17 cellular contexts compared by ENCODE assay signal in the genomic region with DNA sequence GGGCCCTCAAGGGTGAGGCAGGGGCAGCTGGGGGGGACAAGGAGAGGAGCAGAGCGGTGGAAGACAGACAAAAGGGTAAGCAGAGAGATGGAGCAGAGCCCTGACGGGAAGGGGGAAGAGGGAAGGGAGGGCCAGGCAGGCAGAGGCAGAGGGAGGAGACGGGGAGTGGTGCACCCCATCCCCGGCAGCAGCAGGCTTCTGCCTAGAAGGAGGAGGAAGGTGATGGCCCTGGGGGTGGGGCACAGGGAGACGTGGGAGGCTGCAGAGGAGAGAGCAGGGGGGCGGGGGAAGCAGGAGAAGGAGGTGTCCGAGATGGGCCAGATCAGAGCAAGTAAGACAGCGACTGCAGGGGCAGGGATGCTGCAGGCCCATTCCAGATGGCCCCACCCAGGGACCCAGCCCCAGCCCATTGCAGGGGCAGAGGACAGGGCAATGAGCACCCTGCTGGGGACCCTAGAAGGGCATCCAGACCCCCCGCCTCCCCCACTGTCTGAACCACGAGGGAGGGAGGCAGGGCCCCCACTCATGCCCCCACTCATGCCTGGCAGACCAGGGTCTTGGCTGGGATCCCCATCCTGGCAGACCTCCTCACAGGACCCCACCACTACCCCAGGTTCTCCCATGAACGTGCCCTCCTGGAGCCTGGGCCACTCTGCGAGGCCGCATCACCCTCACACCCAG. TPM values are rescaled to one million over a fixed set of nuclear protein-coding genes. Genes with fewer than 3 reads are reported as not detected.
DNase-seq lines count a peak whose midpoint lies in the region; ATAC-seq, FAIRE-seq and TF ChIP-seq lines count a peak whose summit lies in the region.
"Had no signal": no experiment of that assay in that cellular context is flagged by ENCODE, and none has a peak within 500 bp of the region (broad histone marks: within the 10 kb centered on the region; RNA-seq: fewer than 3 reads in every experiment).

No MANE protein-coding gene starts in this region.

- H4K5ac ChIP-seq in H1 (ENCODE audit: insufficient read length, low read depth, low read length) = no peak overlapping the region

- H3K9me2 ChIP-seq in GM23338 (ENCODE audit: insufficient read depth) (no peaks in the 10 kb centered on the region), neural cell (ENCODE audit: insufficient read depth, low read length) (no peaks in the 10 kb centered on the region)

- H3K4me3 Mint-ChIP-seq in GM23338 = no peak overlapping the region

- FAIRE-seq in H1 (lab: Jason Lieb, UNC) = no peak
- FAIRE-seq: RCC 7860 had no signal

- ATAC-seq in GM23338 = peak; percentile 2
- ATAC-seq in Panc1 = no peak
- no peak for ATAC-seq in Right ventricle myocardium inferior
- no peak for ATAC-seq in GM21360 (IDR thresholded peaks at IDR 0.05; ENCODE audit: unreplicated experiment)
- no peak for ATAC-seq in GM19035 (IDR thresholded peaks at IDR 0.05; ENCODE audit: unreplicated experiment)

- no peak overlapping the region for H3K27ac ChIP-seq in GM23338 (ENCODE audit: low read depth)
- H3K27ac ChIP-seq in Panc1 (ENCODE audit: low read length) = peak overlapping the region; percentile 89
- H3K27ac ChIP-seq in H1 (ENCODE audit: low read depth, low read length) = no peak overlapping the region
- H3K27ac ChIP-seq in neural cell (ENCODE audit: low read length) = peak overlapping the region; percentile 95
- H3K27ac ChIP-seq: SJSA1 had no signal

- no peak overlapping the region for H4K91ac ChIP-seq in H1 (replicated peaks; ENCODE audit: insufficient read length, low read length)

- TF ChIP-seq RAD21 in H1 (IDR thresholded peaks at IDR 0.05 in 1 of 2, conservative IDR thresholded peaks at IDR 0.05 in 1 of 2; ENCODE audit: low read depth in 2 of 2, low read length in 2 of 2) (no peak), neural cell (conservative IDR thresholded peaks at IDR 0.05) (no peak)

- H2BK15ac ChIP-seq in H1 (ENCODE audit: low read length) = no peak overlapping the region

- H2BK12ac ChIP-seq in H1 (ENCODE audit: low read depth, low read length) = 0 out of 2 replicates have a peak overlapping the region, but pooled peaks have one; percentile 39

- TF ChIP-seq CTCF in GM23338 (conservative IDR thresholded peaks at IDR 0.05; ENCODE audit: low read depth in 2 of 2) (no peak), Panc1 (IDR thresholded peaks at IDR 0.05) (no peak), H1 (IDR thresholded peaks at IDR 0.05; ENCODE audit: control extremely low read depth in 1 of 3, insufficient read depth in 1 of 3, low read depth in 1 of 3, low read length in 3 of 3) (no peak), neural cell (IDR thresholded peaks at IDR 0.05; ENCODE audit: poor library complexity, severe bottlenecking) (no peak)

- H3K4ac ChIP-seq in H1 (replicated peaks; ENCODE audit: insufficient read length, low read depth, low read length) = no peak overlapping the region

- TF ChIP-seq POLR2A in H1 (IDR thresholded peaks at IDR 0.05; ENCODE audit: control extremely low read depth in 1 of 2, low read depth in 2 of 2, low read length in 2 of 2) = no peak

- POLR2A ChIA-PET in Panc1 (lab: Charles Lee) (interaction anchor here (0.7 kb wide), 1 partner anchor 14 kb away, joined by 4 read pairs; no protein-coding TSS in a partner anchor), H1 (lab: Charles Lee; ENCODE audit: partially characterized antibody) (interaction anchor here (1.0 to 1.2 kb wide), 5 partner anchors 9 to 79 kb away, joined by 3 read pairs; no protein-coding TSS in a partner anchor)

- H3K9me3 ChIP-seq in Panc1 (ENCODE audit: control insufficient read depth, insufficient read depth, low read depth, low read length) (no peaks in the 10 kb centered on the region), H1 (ENCODE audit: insufficient read depth in 2 of 2, low read depth in 1 of 2, low read length in 1 of 2) (no peaks in the 10 kb centered on the region), neural cell (ENCODE audit: low read length) (no peaks in the 10 kb centered on the region)
- H3K9me3 ChIP-seq: SJSA1 had no signal

- CTCF ChIA-PET in Panc1 (lab: Charles Lee) = no interaction called here
- CTCF ChIA-PET in H1 (lab: Charles Lee; ENCODE audit: partially characterized antibody) = interaction anchor here (0.6 to 2.0 kb wide), 11 partner anchors 22 to 109 kb away, joined by 3 to 7 read pairs (median 4); a partner anchor contains a TSS

- no peaks in the 10 kb centered on the region for H3F3A ChIP-seq in GM23338 (replicated peaks; ENCODE audit: low read depth)
- H3F3A ChIP-seq in neural cell (ENCODE audit: insufficient read depth, low read length, poor library complexity, severe bottlenecking) = no peaks in the 10 kb centered on the region

- H3K9me3 Mint-ChIP-seq in GM23338 = no peaks in the 10 kb centered on the region

- intact Hi-C loops in Panc1 (cut with micrococcal nuclease; ENCODE audit: unreplicated experiment) = loop anchor here (10.0 kb wide), 2 partner anchors 79 to 119 kb away; a partner anchor contains a TSS
- intact Hi-C loops in Right ventricle myocardium inferior (cut with DNase I) = no loop called here

- peaks cover 40% of the 10 kb centered on the region for H3K4me1 Mint-ChIP-seq in GM23338

- H3K4me2 ChIP-seq in GM23338 (peak overlapping the region; percentile 60; the same call in 1 of the 2 replicates), H1 (ENCODE audit: insufficient read depth in 1 of 2, low read depth in 2 of 2, low read length in 2 of 2) (peak overlapping the region in 1 of 2 experiments; percentile 20; a peak in 1 of 4 replicates), neural cell (ENCODE audit: low read length) (peak overlapping the region; percentile 62)

- no peak overlapping the region for H3K18ac ChIP-seq in H1 (ENCODE audit: extremely low read depth, low read length)

- no peak overlapping the region for H3K56ac ChIP-seq in H1 (replicated peaks; ENCODE audit: insufficient read length, low read depth, low read length)

- BruUV-seq in Panc1 (replicated peaks; lab: Mats Ljungman, UMichigan) = no TSS peak

- 64% methylated on average over 4 of the region's 13 CpGs; no CpG with 5 or more reads in 1 of the 2 experiments for WGBS in H1 (ENCODE audit: extremely low coverage in 1 of 2, insufficient coverage in 1 of 2, insufficient read length in 1 of 2, insufficient replicate concordance in 2 of 2, low coverage in 1 of 2, low lambda C conversion rate in 2 of 2, missing lambda C conversion rate in 1 of 2), 2 experiments

- peaks cover 20% of the 10 kb centered on the region; the same call in 1 of the 2 replicates for H3K4me1 ChIP-seq in GM23338 (ENCODE audit: insufficient read depth)
- peaks cover 84% of the 10 kb centered on the region for H3K4me1 ChIP-seq in Panc1 (ENCODE audit: control insufficient read depth, insufficient read depth, low read length)
- H3K4me1 ChIP-seq in H1 (replicated peaks in 1 of 4; ENCODE audit: control insufficient read depth in 3 of 4, insufficient read depth in 4 of 4, low read length in 3 of 4) = peaks cover 4 to 48% (median 29%) of the 10 kb centered on the region in 4 experiments
- H3K4me1 ChIP-seq: SJSA1 had no signal

- H4K20me1 ChIP-seq in GM23338 (replicated peaks; ENCODE audit: insufficient read depth) (no peaks in the 10 kb centered on the region), H1 (replicated peaks in 1 of 2; ENCODE audit: control insufficient read depth in 1 of 2, insufficient read depth in 2 of 2, low read length in 2 of 2) (peaks cover 0 to 2% of the 10 kb centered on the region in 2 experiments), neural cell (ENCODE audit: insufficient read depth) (no peaks in the 10 kb centered on the region)

- no peak overlapping the region for H2BK5ac ChIP-seq in H1 (ENCODE audit: low read depth, low read length)

- H3K27me3 ChIP-seq in GM23338 (ENCODE audit: insufficient read depth) = no peaks in the 10 kb centered on the region; the same call in 1 of the 2 replicates
- no peaks in the 10 kb centered on the region for H3K27me3 ChIP-seq in Panc1 (ENCODE audit: control insufficient read depth, insufficient read depth, low read length)
- H3K27me3 ChIP-seq in H1 (replicated peaks in 1 of 4; ENCODE audit: control insufficient read depth in 3 of 4, extremely low read depth in 1 of 4, insufficient read depth in 3 of 4, low read length in 3 of 4) = peaks cover 0 to 17% (median under 1%) of the 10 kb centered on the region in 4 experiments; a peak in 3 of 7 replicates
- no peaks in the 10 kb centered on the region for H3K27me3 ChIP-seq in neural cell (ENCODE audit: insufficient read depth, low read depth, low read length)

- H2BK20ac ChIP-seq in H1 (ENCODE audit: low read length) = no peak overlapping the region

- no peak overlapping the region for H2BK120ac ChIP-seq in H1 (replicated peaks; ENCODE audit: low read depth, low read length)

- in situ Hi-C loops in Panc1 (cut with HindIII; ENCODE audit: low pct_unique_long_range_greater_than_20kb, low sequenced_read_pairs) = no loop called here

- DNase-seq in GM23338 (ENCODE audit: low spot score) (peak; percentile 38), Panc1 (ENCODE audit: low read depth, low spot score) (no peak), H1 (ENCODE audit: low read depth in 1 of 2, low spot score in 2 of 2) (no peak), Right ventricle myocardium inferior (ENCODE audit: missing footprints) (no peak), SKM-1 (lab: John Stamatoyannopoulos, UW; ENCODE audit: unreplicated experiment) (no peak)
- DNase-seq: ACHN; CD8-positive, alpha-beta memory T cell; H9; NCI-H1436; NCI-H2081 treated with DMSO at 0.1 percent for 48 hours; NCI-H446; NCI-H748 treated with DMSO at 0.1 percent for 48 hours had no signal

- H3K23ac ChIP-seq in H1 (ENCODE audit: insufficient read length) = no peak overlapping the region

- H3K9ac ChIP-seq in H1 (replicated peaks in 1 of 4; ENCODE audit: extremely low read depth in 1 of 4, low read depth in 3 of 4, low read length in 3 of 4) = no peak overlapping the region
- H3K9ac ChIP-seq in neural cell (ENCODE audit: low read length) = peak overlapping the region; percentile 90

- H3K27me3 Mint-ChIP-seq in GM23338 (ENCODE audit: insufficient read depth, low read depth, poor library complexity) = peaks cover 13% of the 10 kb centered on the region

- H3K4me3 ChIP-seq in GM23338 (no peak overlapping the region), Panc1 (ENCODE audit: low read depth in 2 of 2, low read length in 2 of 2) (peak overlapping the region; percentile 62 to 74), H1 (ENCODE audit: extremely low read depth in 1 of 4, insufficient read depth in 2 of 4, low read depth in 3 of 4, low read length in 4 of 4) (no peak overlapping the region), neural cell (ENCODE audit: low read length) (peak overlapping the region; percentile 86)
- H3K4me3 ChIP-seq: SJSA1 had no signal

- H3K36me3 ChIP-seq in GM23338 (ENCODE audit: insufficient read depth) (no peaks in the 10 kb centered on the region), Panc1 (ENCODE audit: control insufficient read depth, insufficient read depth, low read length) (no peaks in the 10 kb centered on the region), H1 (ENCODE audit: control insufficient read depth in 2 of 4, insufficient read depth in 4 of 4, low read length in 3 of 4) (no peaks in the 10 kb centered on the region), neural cell (ENCODE audit: insufficient read depth, low read length) (no peaks in the 10 kb centered on the region)
- H3K36me3 ChIP-seq: SJSA1 had no signal

- H3K79me2 ChIP-seq in GM23338 (replicated peaks; ENCODE audit: insufficient read depth) (no peaks in the 10 kb centered on the region), H1 (ENCODE audit: control insufficient read depth in 1 of 2, insufficient read depth in 2 of 2, low read length in 2 of 2) (no peaks in the 10 kb centered on the region; a peak in 1 of 4 replicates), neural cell (replicated peaks; ENCODE audit: insufficient read depth, low read length) (peaks cover 54% of the 10 kb centered on the region)

- H3K27ac Mint-ChIP-seq in GM23338 = no peak overlapping the region
- H3K27ac Mint-ChIP-seq: H9 had no signal

- no peaks in the 10 kb centered on the region for H3K79me1 ChIP-seq in H1 (ENCODE audit: low read depth, low read length)

- no peak overlapping the region for H2AFZ ChIP-seq in GM23338
- no peak overlapping the region for H2AFZ ChIP-seq in H1 (ENCODE audit: low read length)
- no peak overlapping the region for H2AFZ ChIP-seq in neural cell (ENCODE audit: low read depth, low read length)

- H3K36me3 Mint-ChIP-seq in GM23338 (ENCODE audit: low read depth) = no peaks in the 10 kb centered on the region; the same call in 2 of the 3 replicates

- peaks cover 8% of the 10 kb centered on the region; the same call in 1 of the 2 replicates for H3K23me2 ChIP-seq in H1 (ENCODE audit: low read depth, low read length)

- TF ChIP-seq EP300 in H1 (IDR thresholded peaks at IDR 0.05; ENCODE audit: borderline replicate concordance in 1 of 2, low read depth in 2 of 2, low read length in 2 of 2) (no peak), neural cell (conservative IDR thresholded peaks at IDR 0.05; ENCODE audit: poor library complexity, severe bottlenecking) (no peak)

- no peak overlapping the region for H3K14ac ChIP-seq in H1 (ENCODE audit: insufficient read length)

- H4K8ac ChIP-seq in H1 (ENCODE audit: extremely low read depth, insufficient read depth, low read length) = no peak overlapping the region; the same call in 1 of the 2 replicates

- no peak overlapping the region for H2AK5ac ChIP-seq in H1 (ENCODE audit: low read depth, low read length)

RNA-seq across cellular contexts. Expression of a gene that starts 2.7 kb away (rescaled TPM):
- 27.6 and 29.2 TPM in 2 replicates for total RNA-seq in GM23338 (2014; rRNA removed; shearing (Covaris generic))
- polyA plus RNA-seq in GM23338 (2016; fragmentation: Nextera tagmentation; extraction: Ambion mirVana) (7.4 and 7.8 TPM in 2 replicates), H1 (2011; rRNA removed) (11.0 and 16.4 TPM in 2 replicates), neural cell (88.0 and 119 TPM in 2 replicates)
- total RNA-seq in Panc1 (2021; ENCODE audit: unreplicated experiment) (819 TPM), Right ventricle myocardium inferior (6.1 TPM)
- 824 TPM for polyA plus RNA-seq in Panc1 (2012; ENCODE audit: insufficient read length)
- total RNA-seq in H1 (2021; fragmentation: NEBNext Ultra II Directional; extraction: Animal tissue kit (Norgen Biotek cat#: 25700)) = 38.7 and 43.0 TPM in 2 replicates
- polyA plus RNA-seq in H1 (2011; cell fraction: cytosol; rRNA removed) = 9.1 TPM
- polyA plus RNA-seq in H1 (2011; cell fraction: nucleus; rRNA removed) = 32.6 TPM
- 22.4 to 29.0 TPM (median 26.2 TPM) in 4 replicates for polyA plus RNA-seq in H1 (2012, experiment 1 of 2)
- 15.9 TPM for polyA plus RNA-seq in H1 (2012, experiment 2 of 2)
- polyA plus RNA-seq in H1 (2013, experiment 1 of 2) = 54.0 TPM
- polyA plus RNA-seq in H1 (2013, experiment 2 of 2) = 46.2 TPM
- polyA minus RNA-seq in H1 (2011; rRNA and poly(A)+ RNA removed) = 13.0 and 18.6 TPM in 2 replicates
- 21.0 TPM for polyA minus RNA-seq in H1 (2011; cell fraction: cytosol; rRNA and poly(A)+ RNA removed)
- polyA minus RNA-seq in H1 (2011; cell fraction: nucleus; rRNA and poly(A)+ RNA removed) = 12.7 TPM
- polyA minus RNA-seq in neural cell = 186 and 191 TPM in 2 replicates

RNA-seq across cellular contexts. Expression of a gene that starts 21.2 kb away (rescaled TPM):
- total RNA-seq in GM23338 (2014; rRNA removed; shearing (Covaris generic)) = not detected in 2 replicates
- polyA plus RNA-seq in GM23338 (2016; fragmentation: Nextera tagmentation; extraction: Ambion mirVana) (not detected in 2 replicates), H1 (2011; rRNA removed) (0.08 and 0.09 TPM in 2 replicates), neural cell (not detected in 2 replicates)
- total RNA-seq in Panc1 (2021; ENCODE audit: unreplicated experiment) (10.6 TPM), Right ventricle myocardium inferior (3.2 TPM)
- polyA plus RNA-seq in Panc1 (2012; ENCODE audit: insufficient read length) = 15.5 TPM
- total RNA-seq in H1 (2021; fragmentation: NEBNext Ultra II Directional; extraction: Animal tissue kit (Norgen Biotek cat#: 25700)) = not detected in 2 replicates
- polyA plus RNA-seq in H1 (2011; cell fraction: cytosol; rRNA removed) = 0.06 TPM
- 0.14 TPM for polyA plus RNA-seq in H1 (2011; cell fraction: nucleus; rRNA removed)
- polyA plus RNA-seq in H1 (2012, experiment 1 of 2) = 0.25 to 0.54 TPM (median 0.35 TPM) in 3 of 4 replicates, not detected in the other
- polyA plus RNA-seq in H1 (2012, experiment 2 of 2) = 0.14 TPM
- 0.10 TPM for polyA plus RNA-seq in H1 (2013, experiment 1 of 2)
- polyA plus RNA-seq in H1 (2013, experiment 2 of 2) = 0.13 TPM
- 0.15 TPM in 1 of 2 replicates, not detected in the other for polyA minus RNA-seq in H1 (2011; rRNA and poly(A)+ RNA removed)
- polyA minus RNA-seq in H1 (2011; cell fraction: cytosol; rRNA and poly(A)+ RNA removed) = not detected
- not detected for polyA minus RNA-seq in H1 (2011; cell fraction: nucleus; rRNA and poly(A)+ RNA removed)
- not detected in 2 replicates for polyA minus RNA-seq in neural cell
- total RNA-seq: CD8-positive, alpha-beta memory T cell; H9; SJSA1 had no signal
- polyA plus RNA-seq: CD8-positive, alpha-beta memory T cell had no signal

RNA-seq across cellular contexts. Expression of a gene that starts 42.8 kb away (rescaled TPM):
- total RNA-seq in GM23338 (2014; rRNA removed; shearing (Covaris generic)) = 57.8 and 59.5 TPM in 2 replicates
- polyA plus RNA-seq in GM23338 (2016; fragmentation: Nextera tagmentation; extraction: Ambion mirVana) (21.2 and 21.5 TPM in 2 replicates), H1 (2011; rRNA removed) (23.9 and 42.4 TPM in 2 replicates), neural cell (11.2 and 12.1 TPM in 2 replicates)
- total RNA-seq in Panc1 (2021; ENCODE audit: unreplicated experiment) (225 TPM), Right ventricle myocardium inferior (9.7 TPM)
- polyA plus RNA-seq in Panc1 (2012; ENCODE audit: insufficient read length) = 297 TPM
- total RNA-seq in H1 (2021; fragmentation: NEBNext Ultra II Directional; extraction: Animal tissue kit (Norgen Biotek cat#: 25700)) = 25.9 and 26.0 TPM in 2 replicates
- 27.6 TPM for polyA plus RNA-seq in H1 (2011; cell fraction: cytosol; rRNA removed)
- 149 TPM for polyA plus RNA-seq in H1 (2011; cell fraction: nucleus; rRNA removed)
- 10.6 to 29.1 TPM (median 24.4 TPM) in 4 replicates for polyA plus RNA-seq in H1 (2012, experiment 1 of 2)
- polyA plus RNA-seq in H1 (2012, experiment 2 of 2) = 21.7 TPM
- polyA plus RNA-seq in H1 (2013, experiment 1 of 2) = 27.8 TPM
- polyA plus RNA-seq in H1 (2013, experiment 2 of 2) = 26.3 TPM
- 9.9 and 11.1 TPM in 2 replicates for polyA minus RNA-seq in H1 (2011; rRNA and poly(A)+ RNA removed)
- polyA minus RNA-seq in H1 (2011; cell fraction: cytosol; rRNA and poly(A)+ RNA removed) = 32.3 TPM
- 31.3 TPM for polyA minus RNA-seq in H1 (2011; cell fraction: nucleus; rRNA and poly(A)+ RNA removed)
- 2.9 and 5.3 TPM in 2 replicates for polyA minus RNA-seq in neural cell

RNA-seq across cellular contexts. Expression of a gene that starts 51.5 kb away (rescaled TPM):
- 112 and 136 TPM in 2 replicates for total RNA-seq in GM23338 (2014; rRNA removed; shearing (Covaris generic))
- 140 and 145 TPM in 2 replicates for polyA plus RNA-seq in GM23338 (2016; fragmentation: Nextera tagmentation; extraction: Ambion mirVana)
- total RNA-seq in Panc1 (2021; ENCODE audit: unreplicated experiment) = 246 TPM
- polyA plus RNA-seq in Panc1 (2012; ENCODE audit: insufficient read length) = 347 TPM
- total RNA-seq in H1 (2021; fragmentation: NEBNext Ultra II Directional; extraction: Animal tissue kit (Norgen Biotek cat#: 25700)) = 98.1 and 98.8 TPM in 2 replicates
- polyA plus RNA-seq in H1 (2011; rRNA removed) = 80.4 and 119 TPM in 2 replicates
- polyA plus RNA-seq in H1 (2011; cell fraction: cytosol; rRNA removed) = 119 TPM
- polyA plus RNA-seq in H1 (2011; cell fraction: nucleus; rRNA removed) = 118 TPM
- polyA plus RNA-seq in H1 (2012, experiment 1 of 2) = 97.2 to 140 TPM (median 123 TPM) in 4 replicates
- polyA plus RNA-seq in H1 (2012, experiment 2 of 2) = 131 TPM
- polyA plus RNA-seq in H1 (2013, experiment 1 of 2) = 119 TPM
- polyA plus RNA-seq in H1 (2013, experiment 2 of 2) = 110 TPM
- 52.7 and 54.6 TPM in 2 replicates for polyA minus RNA-seq in H1 (2011; rRNA and poly(A)+ RNA removed)
- 42.9 TPM for polyA minus RNA-seq in H1 (2011; cell fraction: cytosol; rRNA and poly(A)+ RNA removed)
- polyA minus RNA-seq in H1 (2011; cell fraction: nucleus; rRNA and poly(A)+ RNA removed) = 50.2 TPM
- 117 and 159 TPM in 2 replicates for polyA plus RNA-seq in neural cell
- polyA minus RNA-seq in neural cell = 35.5 and 40.4 TPM in 2 replicates
- 80.6 TPM for total RNA-seq in Right ventricle myocardium inferior

RNA-seq across cellular contexts. Expression of a gene that starts 53.0 kb away (rescaled TPM):
- 194 and 230 TPM in 2 replicates for total RNA-seq in GM23338 (2014; rRNA removed; shearing (Covaris generic))
- 30.5 and 34.5 TPM in 2 replicates for polyA plus RNA-seq in GM23338 (2016; fragmentation: Nextera tagmentation; extraction: Ambion mirVana)
- 37.2 TPM for total RNA-seq in Panc1 (2021; ENCODE audit: unreplicated experiment)
- polyA plus RNA-seq in Panc1 (2012; ENCODE audit: insufficient read length) = 46.9 TPM
- total RNA-seq in H1 (2021; fragmentation: NEBNext Ultra II Directional; extraction: Animal tissue kit (Norgen Biotek cat#: 25700)) = 169 and 174 TPM in 2 replicates
- 45.8 and 77.2 TPM in 2 replicates for polyA plus RNA-seq in H1 (2011; rRNA removed)
- polyA plus RNA-seq in H1 (2011; cell fraction: cytosol; rRNA removed) = 90.6 TPM
- polyA plus RNA-seq in H1 (2011; cell fraction: nucleus; rRNA removed) = 221 TPM
- polyA plus RNA-seq in H1 (2012, experiment 1 of 2) = 98.3 to 127 TPM (median 121 TPM) in 4 replicates
- polyA plus RNA-seq in H1 (2012, experiment 2 of 2) = 85.6 TPM
- polyA plus RNA-seq in H1 (2013, experiment 1 of 2) = 175 TPM
- 166 TPM for polyA plus RNA-seq in H1 (2013, experiment 2 of 2)
- polyA minus RNA-seq in H1 (2011; rRNA and poly(A)+ RNA removed) = 38.4 and 47.0 TPM in 2 replicates
- polyA minus RNA-seq in H1 (2011; cell fraction: cytosol; rRNA and poly(A)+ RNA removed) = 51.6 TPM
- polyA minus RNA-seq in H1 (2011; cell fraction: nucleus; rRNA and poly(A)+ RNA removed) = 37.1 TPM
- 343 and 389 TPM in 2 replicates for polyA plus RNA-seq in neural cell
- polyA minus RNA-seq in neural cell = 338 and 398 TPM in 2 replicates
- 2.8 TPM for total RNA-seq in Right ventricle myocardium inferior

Comparison
In these comparisons a context has a peak if more than half of its experiments do, and no peak if none do; other contexts are left out.
1. H3K27ac ChIP-seq: peak in Panc1 (single experiment) and neural cell (single experiment); none in GM23338 (single experiment) and H1 (single experiment).
2. H3K4me3 ChIP-seq: peak in Panc1 (2 of 2) and neural cell (single experiment); none in GM23338 (single experiment) and H1 (0 of 4).
3. RNA of a gene that starts 2.7 kb away (total RNA-seq): 819 TPM in Panc1 (single experiment); 38.7 to 43.0 TPM in H1, 27.6 to 29.2 TPM in GM23338 and 6.1 TPM in Right ventricle myocardium inferior (single experiment); every median in the first group is over 10 times any median in the second.